In genomic region chr12:65871865-65872645, GRCh38 we compare ENCODE assay signal across 21 cellular contexts. TPM values are rescaled to one million over a fixed set of nuclear protein-coding genes. Genes with fewer than 3 reads are reported as not detected.
"Had no signal": no experiment of that assay in that cellular context is flagged by ENCODE, and none has a peak within 500 bp of the region (broad histone marks: within the 10 kb centered on the region; RNA-seq: fewer than 3 reads in every experiment).

No MANE protein-coding gene starts in this region.

- H2AFZ ChIP-seq: hepatocyte had no signal

- H3K36me3 Mint-ChIP-seq: naive thymus-derived CD4-positive, alpha-beta T cell had no signal

- ATAC-seq: esophagus mucosa; left lobe of liver; naive thymus-derived CD4-positive, alpha-beta T cell had no signal

- H3K27ac ChIP-seq: cardiac muscle cell, hepatocyte, neutrophil, right atrium auricular region, skin epidermis, transverse colon had no signal

- H3K4me1 ChIP-seq: right atrium auricular region had no signal

- H3K4me3 Mint-ChIP-seq: activated B cell treated with CpG ODN at 0.5 μM for 24 hours; activated CD4-positive, alpha-beta T cell treated with anti-CD3 and anti-CD28 coated beads, Interleukin-2, amount 10 ng/mL, durations not matched to agents 7 days and 5 days; activated T-helper 1 cell treated with anti-CD3 and anti-CD28 coated beads, Interleukin-12 subunit alpha, Interleukin-12 subunit beta, Interleukin-2, Interleukin-4 antibody, amounts not matched to agents 30 ng/mL and 10 ng/mL and 1 ng/mL, durations not matched to agents 14 hours and 24 hours and 36 hours; naive thymus-derived CD4-positive, alpha-beta T cell; T-helper 1 cell treated with Interleukin-12 subunit alpha and Interleukin-12 subunit beta and Interleukin-4 antibody, amounts not matched to agents 30 μg/mL and 1 μg/mL, for 36 hours had no signal

- H3K27me3 ChIP-seq: cardiac muscle cell, hepatocyte, neutrophil, right atrium auricular region, transverse colon had no signal

- H3K4me1 Mint-ChIP-seq: activated B cell treated with CpG ODN at 0.5 μM for 24 hours; activated CD4-positive, alpha-beta T cell treated with anti-CD3 and anti-CD28 coated beads, Interleukin-2, amount 10 ng/mL, durations not matched to agents 7 days and 5 days; naive thymus-derived CD4-positive, alpha-beta T cell had no signal

- H3K27ac Mint-ChIP-seq: activated B cell treated with CpG ODN at 0.5 μM for 24 hours; activated CD4-positive, alpha-beta T cell treated with anti-CD3 and anti-CD28 coated beads, Interleukin-2, amount 10 ng/mL, durations not matched to agents 7 days and 5 days; activated T-helper 1 cell treated with anti-CD3 and anti-CD28 coated beads, Interleukin-12 subunit alpha, Interleukin-12 subunit beta, Interleukin-2, Interleukin-4 antibody, amounts not matched to agents 30 ng/mL and 10 ng/mL and 1 ng/mL, durations not matched to agents 14 hours and 24 hours and 36 hours; naive thymus-derived CD4-positive, alpha-beta T cell; T-helper 1 cell treated with Interleukin-12 subunit alpha and Interleukin-12 subunit beta and Interleukin-4 antibody, amounts not matched to agents 30 μg/mL and 1 μg/mL, for 36 hours had no signal

- H3K9me3 Mint-ChIP-seq: activated B cell treated with CpG ODN at 0.5 μM for 24 hours; activated CD4-positive, alpha-beta T cell treated with anti-CD3 and anti-CD28 coated beads, Interleukin-2, amount 10 ng/mL, durations not matched to agents 7 days and 5 days; activated T-helper 1 cell treated with anti-CD3 and anti-CD28 coated beads, Interleukin-12 subunit alpha, Interleukin-12 subunit beta, Interleukin-2, Interleukin-4 antibody, amounts not matched to agents 30 ng/mL and 10 ng/mL and 1 ng/mL, durations not matched to agents 14 hours and 24 hours and 36 hours; naive thymus-derived CD4-positive, alpha-beta T cell; T-helper 1 cell treated with Interleukin-12 subunit alpha and Interleukin-12 subunit beta and Interleukin-4 antibody, amounts not matched to agents 30 μg/mL and 1 μg/mL, for 36 hours had no signal

- DNase-seq: activated B cell treated with CpG ODN at 0.5 μM for 24 hours; activated CD4-positive, alpha-beta T cell treated with anti-CD3 and anti-CD28 coated beads, Interleukin-2, amount 10 ng/mL, durations not matched to agents 7 days and 5 days; activated CD8-positive, alpha-beta memory T cell treated with anti-CD3 and anti-CD28 coated beads for 24 hours; activated naive CD4-positive, alpha-beta T cell treated with Interleukin-2 at 50 U/mL for 16 hours; islet precursor cell; naive thymus-derived CD4-positive, alpha-beta T cell; posterior cingulate gyrus; stimulated activated CD4-positive, alpha-beta T cell treated with anti-CD3 and anti-CD28 coated beads, Interleukin-4, amount 100 ng/mL, for 24 hours; stimulated activated naive CD4-positive, alpha-beta T cell; substantia nigra; transverse colon had no signal

- FAIRE-seq: colon had no signal

- H3K9me3 ChIP-seq: neutrophil, right atrium auricular region, transverse colon had no signal

- H3K4me3 ChIP-seq: cardiac muscle cell, hepatocyte, right atrium auricular region, skin epidermis, transverse colon had no signal

- H3K4me2 ChIP-seq: hepatocyte had no signal

- H3K36me3 ChIP-seq: cardiac muscle cell, neutrophil, right atrium auricular region, transverse colon had no signal

RNA-seq across cellular contexts. Expression of gene HMGA2, which starts 47.8 kb away (rescaled TPM):
- total RNA-seq: activated B cell treated with CpG ODN at 0.5 μM for 24 hours; activated CD4-positive, alpha-beta T cell treated with anti-CD3 and anti-CD28 coated beads, Interleukin-2, amount 10 ng/mL, durations not matched to agents 7 days and 5 days; right atrium auricular region had no signal
- polyA plus RNA-seq: naive thymus-derived CD4-positive, alpha-beta T cell had no signal
